Comparison of ENCODE assay signal across 14 cellular contexts in the genomic region with DNA sequence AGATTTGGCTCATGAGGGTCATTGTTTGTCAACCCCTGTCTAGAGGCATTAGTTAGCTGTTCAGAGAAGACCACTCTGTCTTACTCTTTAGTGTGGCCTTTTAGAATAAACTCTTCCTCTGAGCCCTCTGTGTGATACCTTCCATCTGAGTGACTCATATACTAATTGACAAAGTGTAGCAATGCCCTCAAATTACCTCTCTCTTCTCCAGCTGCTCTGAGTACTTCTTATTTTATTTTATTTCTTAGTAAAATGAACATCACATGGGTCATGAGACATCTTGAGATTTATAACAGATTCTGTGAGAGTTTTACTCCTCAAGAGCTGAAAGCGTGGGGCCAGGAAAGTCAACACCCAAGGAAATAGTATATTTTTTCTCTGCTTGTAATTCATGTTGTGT.
A peak's percentile ranks its signal among the peaks of the same experiment; 100 is the strongest.
DNase-seq lines count a peak whose midpoint lies in the region; ATAC-seq and TF ChIP-seq lines count a peak whose summit lies in the region.
"Had no signal": no experiment of that assay in that cellular context is flagged by ENCODE, and none has a peak within 500 bp of the region (broad histone marks: within the 10 kb centered on the region; RNA-seq: fewer than 3 reads in every experiment).

No MANE protein-coding gene starts in this region.

- H3K27ac ChIP-seq in ascending aorta, result no peak overlapping the region

- no peaks in the 10 kb centered on the region for H3K9me3 ChIP-seq in ascending aorta
- H3K9me3 ChIP-seq: Caco-2, MG63, sigmoid colon had no signal

- ATAC-seq in GM18511 (IDR thresholded peaks at IDR 0.05; ENCODE audit: unreplicated experiment), result no peak
- ATAC-seq: activated CD4-positive, CD25-positive, alpha-beta regulatory T cell treated with anti-CD3 and anti-CD28 coated beads, Interleukin-2, amount 50 U/mL, for 24 hours had no signal

- intact Hi-C loops in ascending aorta (cut with DNase I), result no loop called here

- H3K36me3 ChIP-seq in ascending aorta, result peaks cover 10 to 30% of the 10 kb centered on the region in 2 donors

- TF ChIP-seq CTCF in epithelial cell of esophagus (IDR thresholded peaks at IDR 0.05; ENCODE audit: insufficient read depth, low read depth, low read length, missing control alignments), result no peak
- no peak for TF ChIP-seq CTCF in ascending aorta (IDR thresholded peaks at IDR 0.05)

- H3K4me3 ChIP-seq in epithelial cell of esophagus (ENCODE audit: low read length), result no peak overlapping the region
- no peak overlapping the region for H3K4me3 ChIP-seq in ascending aorta
- H3K4me3 ChIP-seq: MG63, sigmoid colon had no signal

- H3K4me1 ChIP-seq in ascending aorta, result no peaks in the 10 kb centered on the region
- H3K4me1 ChIP-seq: Caco-2 had no signal

- H3K27me3 ChIP-seq in ascending aorta, result no peaks in the 10 kb centered on the region
- H3K27me3 ChIP-seq: MG63, sigmoid colon had no signal

- DNase-seq in DMS79 (lab: John Stamatoyannopoulos, UW), result peak; percentile 80
- DNase-seq in NCI-H2227 (lab: John Stamatoyannopoulos, UW; ENCODE audit: unreplicated experiment), result peak; percentile 27
- DNase-seq in epithelial cell of esophagus (ENCODE audit: low read depth), result peak; percentile 32
- peak; percentile 69 for DNase-seq in renal cortical epithelial cell (ENCODE audit: low read depth)
- DNase-seq in ascending aorta (ENCODE audit: low spot score in 2 of 2), result no peak
- DNase-seq in NCI-H1436 (lab: John Stamatoyannopoulos, UW), result no peak
- DNase-seq in OCI-M1 (lab: John Stamatoyannopoulos, UW), result no peak
- DNase-seq: amniotic stem cell, Caco-2, MG63, nephron progenitor cell, sigmoid colon had no signal

Comparison
In these comparisons a context has a peak if more than half of its experiments do, and no peak if none do; other contexts are left out.
1. DNase-seq: peak in DMS79 (single experiment), NCI-H2227 (single experiment), epithelial cell of esophagus (single experiment) and renal cortical epithelial cell (single experiment); none in ascending aorta (0 of 2), NCI-H1436 (single experiment) and OCI-M1 (single experiment).